Comparison of ENCODE assay signal across 8 cellular contexts in genomic region chr6:53048431-53049195, GRCh38. TPM values are rescaled to one million over a fixed set of nuclear protein-coding genes. Genes with fewer than 3 reads are reported as not detected.
DNase-seq lines count a peak whose midpoint lies in the region; ATAC-seq and TF ChIP-seq lines count a peak whose summit lies in the region.

No MANE protein-coding gene starts in this region.

- peaks cover 11% of the 10 kb centered on the region for H3K4me1 ChIP-seq in fibroblast of lung (ENCODE audit: control insufficient read depth, extremely low read depth, insufficient read depth, low read length)

- no peak for TF ChIP-seq CTCF in fibroblast of lung (conservative IDR thresholded peaks at IDR 0.05 in 1 of 2, IDR thresholded peaks at IDR 0.05 in 1 of 2; ENCODE audit: low read depth in 1 of 2, low read length in 2 of 2)

- no peak overlapping the region for H3K9ac ChIP-seq in fibroblast of lung (ENCODE audit: insufficient read depth, low read length)

- no peak overlapping the region for H3K27ac ChIP-seq in fibroblast of lung (ENCODE audit: insufficient read depth, low read length)

- H3K36me3 ChIP-seq in fibroblast of lung (ENCODE audit: control insufficient read depth, insufficient read depth, low read length): no peaks in the 10 kb centered on the region

- H3K4me2 ChIP-seq in fibroblast of lung (ENCODE audit: extremely low read depth, insufficient read depth, low read length): no peak overlapping the region

- H4K20me1 ChIP-seq in fibroblast of lung (ENCODE audit: control insufficient read depth, extremely low read depth, insufficient read depth, low read length): no peaks in the 10 kb centered on the region

- no peaks in the 10 kb centered on the region for H3K9me3 ChIP-seq in fibroblast of lung (ENCODE audit: control insufficient read depth, insufficient read depth, low read depth, low read length)

- H3K27me3 ChIP-seq in fibroblast of lung (ENCODE audit: control insufficient read depth, insufficient read depth, low read length): no peaks in the 10 kb centered on the region

- H2AFZ ChIP-seq in fibroblast of lung (ENCODE audit: low read length): no peak overlapping the region

- H3K4me3 ChIP-seq in fibroblast of lung (replicated peaks in 1 of 4; ENCODE audit: control extremely low read depth in 1 of 4, insufficient read depth in 1 of 4, low read depth in 3 of 4, low read length in 4 of 4): no peak overlapping the region

- ATAC-seq in GM18520 (IDR thresholded peaks at IDR 0.05; ENCODE audit: unreplicated experiment) (peak; percentile 78), HG02623 (IDR thresholded peaks at IDR 0.05; ENCODE audit: unreplicated experiment) (peak; percentile 86)

- DNase-seq in RKO (ENCODE audit: low spot score) (peak; percentile 28), fibroblast of lung (ENCODE audit: low read depth in 2 of 2) (peak; percentile 88 to 97), 8988T (no peak), GM19238 (ENCODE audit: insufficient read length, low spot score) (no peak), superior temporal gyrus (ENCODE audit: extremely low spot score) (no peak), NCI-H187 treated with DMSO at 0.1 percent for 48 hours (lab: John Stamatoyannopoulos, UW) (no peak)

- peaks cover 1% of the 10 kb centered on the region for H3K79me2 ChIP-seq in fibroblast of lung (ENCODE audit: control insufficient read depth, insufficient read depth, low read length)

RNA-seq across cellular contexts. Expression of gene CILK1, which starts 13.0 kb away (rescaled TPM):
- total RNA-seq in fibroblast of lung: 6.7 and 10.1 TPM in 2 replicates
- polyA plus RNA-seq in fibroblast of lung: 15.4 and 16.4 TPM in 2 replicates
- polyA plus RNA-seq in fibroblast of lung (2012): 8.6 TPM in 2 replicates
- 3.2 and 9.0 TPM in 2 replicates for polyA minus RNA-seq in fibroblast of lung (ENCODE audit: low replicate concordance)

RNA-seq across cellular contexts. Expression of gene FBXO9, which starts 16.6 kb away (rescaled TPM):
- total RNA-seq in fibroblast of lung: 35.7 and 44.8 TPM in 2 replicates
- polyA plus RNA-seq in fibroblast of lung: 49.9 and 65.2 TPM in 2 replicates
- 42.4 and 45.2 TPM in 2 replicates for polyA plus RNA-seq in fibroblast of lung (2012)
- polyA minus RNA-seq in fibroblast of lung (ENCODE audit: low replicate concordance): 24.3 and 52.5 TPM in 2 replicates

RNA-seq across cellular contexts. Expression of gene GSTA4, which starts 53.5 kb away (rescaled TPM):
- total RNA-seq in fibroblast of lung: 44.9 and 54.0 TPM in 2 replicates
- 47.2 and 51.9 TPM in 2 replicates for polyA plus RNA-seq in fibroblast of lung
- polyA plus RNA-seq in fibroblast of lung (2012): 26.5 and 29.3 TPM in 2 replicates
- 2.2 and 4.1 TPM in 2 replicates for polyA minus RNA-seq in fibroblast of lung (ENCODE audit: low replicate concordance)

Comparison
In these comparisons a context has a peak if more than half of its experiments do, and no peak if none do; other contexts are left out.
1. DNase-seq: peak in RKO (single experiment) and fibroblast of lung (2 of 2); none in 8988T (single experiment), GM19238 (single experiment), superior temporal gyrus (single experiment) and NCI-H187 treated with DMSO at 0.1 percent for 48 hours (single experiment).